23 cellular contexts compared by ENCODE assay signal in the genomic region with DNA sequence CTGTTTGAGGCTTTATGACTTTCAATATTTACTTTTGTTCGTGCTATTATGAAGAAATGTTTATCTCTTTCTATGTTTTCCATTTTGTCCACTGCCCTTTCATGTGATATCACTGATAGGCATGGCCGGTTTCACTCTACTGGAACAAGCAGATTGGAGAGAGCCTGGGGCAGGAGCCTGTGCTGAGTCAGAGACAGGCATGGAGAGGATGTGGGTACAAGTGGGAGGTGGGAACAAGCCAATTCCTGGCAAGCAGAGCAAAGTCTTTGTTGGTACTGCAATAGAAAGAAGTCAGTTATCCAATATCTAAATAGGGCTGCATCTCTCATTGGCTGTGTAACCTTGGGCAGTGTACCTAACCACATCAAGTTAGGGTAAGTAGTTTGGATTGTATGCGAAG.
DNase-seq lines count a peak whose midpoint lies in the region; ATAC-seq and FAIRE-seq lines count a peak whose summit lies in the region.
"Had no signal": no experiment of that assay in that cellular context is flagged by ENCODE, and none has a peak within 500 bp of the region (broad histone marks: within the 10 kb centered on the region; RNA-seq: fewer than 3 reads in every experiment).

No MANE protein-coding gene starts in this region.

- DNase-seq in NCI-H2196 (lab: John Stamatoyannopoulos, UW; ENCODE audit: unreplicated experiment) (peak; percentile 8), NCI-H2196 treated with DMSO at 0.1 percent for 48 hours (lab: John Stamatoyannopoulos, UW; ENCODE audit: unreplicated experiment) (no peak), RPMI7951 (ENCODE audit: low read depth) (peak; percentile 42), epithelial cell of prostate (ENCODE audit: low read depth, low spot score) (peak; percentile 24), urothelium cell line (ENCODE audit: low spot score) (peak; percentile 31)
- no peak for DNase-seq in stimulated activated naive B cell treated with anti-CD40 and anti-IgM and Interleukin-4, amounts not matched to agents 10 μg/mL and 1 μg/mL and 100 μg/mL, for 72 hours
- no peak for DNase-seq in stimulated activated CD8-positive, alpha-beta memory T cell treated with anti-CD3 and anti-CD28 coated beads, Interleukin-4, amount 100 ng/mL, for 48 hours
- DNase-seq: CD4-positive, CD25-positive, alpha-beta regulatory T cell; effector CD8-positive, alpha-beta T cell; GDM1; left lung; mucosa of descending colon; NCI-H1105; NCI-H2171; stimulated activated CD4-positive, alpha-beta T cell treated with anti-CD3 and anti-CD28 coated beads, Interleukin-15, amount 100 ng/mL, for 24 hours; stimulated activated naive CD8-positive, alpha-beta T cell treated with anti-CD3 and anti-CD28 coated beads, Interleukin-15, amount 100 ng/mL, for 72 hours; upper lobe of right lung had no signal

- no peak overlapping the region for H3K27ac Mint-ChIP-seq in stimulated activated naive B cell treated with anti-CD40 and anti-IgM and Interleukin-4, amounts not matched to agents 10 μg/mL and 1 μg/mL and 100 μg/mL, for 72 hours
- H3K27ac Mint-ChIP-seq: activated T-helper 17 cell treated with anti-CD3 and anti-CD28 coated beads, Interleukin-2, amount 50 U/mL, for 72 hours; CD4-positive, CD25-positive, alpha-beta regulatory T cell had no signal

- FAIRE-seq in urothelium cell line (lab: Jason Lieb, UNC) = no peak
- FAIRE-seq: GM12891, K562 had no signal

- H3K4me1 Mint-ChIP-seq in stimulated activated naive B cell treated with anti-CD40 and anti-IgM and Interleukin-4, amounts not matched to agents 10 μg/mL and 1 μg/mL and 100 μg/mL, for 72 hours = no peaks in the 10 kb centered on the region
- H3K4me1 Mint-ChIP-seq: activated T-helper 17 cell treated with anti-CD3 and anti-CD28 coated beads, Interleukin-2, amount 50 U/mL, for 72 hours; CD4-positive, CD25-positive, alpha-beta regulatory T cell; central memory CD8-positive, alpha-beta T cell; stimulated activated naive CD8-positive, alpha-beta T cell treated with anti-CD3 and anti-CD28 coated beads, Interleukin-15, amount 100 ng/mL, for 72 hours had no signal

- H3K27me3 Mint-ChIP-seq in stimulated activated naive B cell treated with anti-CD40 and anti-IgM and Interleukin-4, amounts not matched to agents 10 μg/mL and 1 μg/mL and 100 μg/mL, for 72 hours = no peaks in the 10 kb centered on the region
- H3K27me3 Mint-ChIP-seq: activated T-helper 17 cell treated with anti-CD3 and anti-CD28 coated beads, Interleukin-2, amount 50 U/mL, for 72 hours; CD4-positive, CD25-positive, alpha-beta regulatory T cell; central memory CD8-positive, alpha-beta T cell; stimulated activated naive CD8-positive, alpha-beta T cell treated with anti-CD3 and anti-CD28 coated beads, Interleukin-15, amount 100 ng/mL, for 72 hours had no signal

- no peak for ATAC-seq in stimulated activated naive B cell treated with anti-CD40 and anti-IgM and Interleukin-4, amounts not matched to agents 10 μg/mL and 1 μg/mL and 100 μg/mL, for 72 hours (replicated peaks)
- ATAC-seq in HG03159 (IDR thresholded peaks at IDR 0.05; ENCODE audit: unreplicated experiment) = no peak
- ATAC-seq: activated T-helper 17 cell treated with anti-CD3 and anti-CD28 coated beads, Interleukin-2, amount 50 U/mL, for 72 hours; K562; left lung; mucosa of descending colon; stimulated activated naive CD8-positive, alpha-beta T cell treated with anti-CD3 and anti-CD28 coated beads, Interleukin-15, amount 100 ng/mL, for 72 hours; upper lobe of right lung had no signal

- H3K4me3 Mint-ChIP-seq in stimulated activated naive B cell treated with anti-CD40 and anti-IgM and Interleukin-4, amounts not matched to agents 10 μg/mL and 1 μg/mL and 100 μg/mL, for 72 hours = no peak overlapping the region
- H3K4me3 Mint-ChIP-seq: activated T-helper 17 cell treated with anti-CD3 and anti-CD28 coated beads, Interleukin-2, amount 50 U/mL, for 72 hours; CD4-positive, CD25-positive, alpha-beta regulatory T cell; central memory CD8-positive, alpha-beta T cell; stimulated activated naive CD8-positive, alpha-beta T cell treated with anti-CD3 and anti-CD28 coated beads, Interleukin-15, amount 100 ng/mL, for 72 hours had no signal

- no peak overlapping the region for H3K27ac ChIP-seq in epithelial cell of prostate
- H3K27ac ChIP-seq: left lung, right atrium auricular region, upper lobe of right lung had no signal

- no peaks in the 10 kb centered on the region for H3K36me3 Mint-ChIP-seq in stimulated activated naive B cell treated with anti-CD40 and anti-IgM and Interleukin-4, amounts not matched to agents 10 μg/mL and 1 μg/mL and 100 μg/mL, for 72 hours
- H3K36me3 Mint-ChIP-seq: CD4-positive, CD25-positive, alpha-beta regulatory T cell had no signal

- H3K9me3 Mint-ChIP-seq in stimulated activated naive B cell treated with anti-CD40 and anti-IgM and Interleukin-4, amounts not matched to agents 10 μg/mL and 1 μg/mL and 100 μg/mL, for 72 hours = peaks cover 0 to 2% of the 10 kb centered on the region in 2 donors
- H3K9me3 Mint-ChIP-seq: activated T-helper 17 cell treated with anti-CD3 and anti-CD28 coated beads, Interleukin-2, amount 50 U/mL, for 72 hours; stimulated activated naive CD8-positive, alpha-beta T cell treated with anti-CD3 and anti-CD28 coated beads, Interleukin-15, amount 100 ng/mL, for 72 hours had no signal

Comparison
In these comparisons a context has a peak if more than half of its experiments do, and no peak if none do; other contexts are left out.
1. DNase-seq: peak in NCI-H2196 (single experiment), RPMI7951 (single experiment), epithelial cell of prostate (single experiment) and urothelium cell line (single experiment); none in NCI-H2196 treated with DMSO at 0.1 percent for 48 hours (single experiment), stimulated activated naive B cell treated with anti-CD40 and anti-IgM and Interleukin-4, amounts not matched to agents 10 μg/mL and 1 μg/mL and 100 μg/mL, for 72 hours (single experiment) and stimulated activated CD8-positive, alpha-beta memory T cell treated with anti-CD3 and anti-CD28 coated beads, Interleukin-4, amount 100 ng/mL, for 48 hours (single experiment).